In genomic region chr1:231206856-231207255, GRCh38 we compare ENCODE assay signal across 3 cellular contexts.
TF ChIP-seq lines count a peak whose summit lies in the region.

No MANE protein-coding gene starts in this region.

TF ChIP-seq in SK-N-SH, 30 proteins besides CTCF, POLR2A, EP300 and RAD21 (continued from another document):
- TF ChIP-seq POLR2AphosphoS5 (IDR thresholded peaks at IDR 0.05; ENCODE audit: low read depth, low read length) (no peak), IRF3 (IDR thresholded peaks at IDR 0.05; ENCODE audit: low read depth, low read length) (no peak), EZH2phosphoT487 (IDR thresholded peaks at IDR 0.05; ENCODE audit: borderline replicate concordance, low read depth) (no peak), MAX (IDR thresholded peaks at IDR 0.05; ENCODE audit: low read depth) (no peak), MEF2A (IDR thresholded peaks at IDR 0.05; ENCODE audit: borderline replicate concordance, low read depth) (no peak), FOXJ3 (CRISPR knock-in tag; IDR thresholded peaks at IDR 0.05) (no peak), ELF1 (IDR thresholded peaks at IDR 0.05) (no peak), CHD2 (IDR thresholded peaks at IDR 0.05; ENCODE audit: low read length, partially characterized antibody) (no peak), USF2 (IDR thresholded peaks at IDR 0.05; ENCODE audit: borderline replicate concordance, low read depth, low read length) (no peak), GATA2 (CRISPR knock-in tag; IDR thresholded peaks at IDR 0.05) (no peak), YY1 (IDR thresholded peaks at IDR 0.05; ENCODE audit: low read depth) (no peak), RCOR1 (IDR thresholded peaks at IDR 0.05; ENCODE audit: low read length) (no peak), RXRA (IDR thresholded peaks at IDR 0.05; ENCODE audit: borderline replicate concordance, low read depth) (no peak), TCF12 (IDR thresholded peaks at IDR 0.05) (no peak)

TF ChIP-seq in SK-N-SH treated with all-trans-retinoic acid at 6 μM for 48 hours, 23 proteins besides CTCF, POLR2A, EP300 and RAD21 (continued from another document):
- TF ChIP-seq CSRNP3 (CRISPR knock-in tag; IDR thresholded peaks at IDR 0.05), result no peak
- TF ChIP-seq ZNF8 (CRISPR knock-in tag; IDR thresholded peaks at IDR 0.05), result no peak
- no peak for TF ChIP-seq TSHZ2 (CRISPR knock-in tag; IDR thresholded peaks at IDR 0.05)
- TF ChIP-seq CSDC2 (CRISPR knock-in tag; IDR thresholded peaks at IDR 0.05), result no peak
- TF ChIP-seq ZFP3 (CRISPR knock-in tag; IDR thresholded peaks at IDR 0.05), result no peak
- no peak for TF ChIP-seq TCF4 (CRISPR knock-in tag; IDR thresholded peaks at IDR 0.05; ENCODE audit: borderline replicate concordance)
- TF ChIP-seq ZFP30 (CRISPR knock-in tag; IDR thresholded peaks at IDR 0.05), result no peak
- TF ChIP-seq TOX (CRISPR knock-in tag; IDR thresholded peaks at IDR 0.05; ENCODE audit: borderline replicate concordance), result no peak
- TF ChIP-seq ZNF565 (CRISPR knock-in tag; conservative IDR thresholded peaks at IDR 0.05; ENCODE audit: low read depth), result no peak
- TF ChIP-seq OSR1 (CRISPR knock-in tag; IDR thresholded peaks at IDR 0.05), result no peak
- no peak for TF ChIP-seq PPARA (CRISPR knock-in tag; IDR thresholded peaks at IDR 0.05; ENCODE audit: borderline replicate concordance)
- TF ChIP-seq RARB (CRISPR knock-in tag; IDR thresholded peaks at IDR 0.05), result no peak
- TF ChIP-seq ARNTL (CRISPR knock-in tag; IDR thresholded peaks at IDR 0.05; ENCODE audit: borderline replicate concordance, low read depth), result no peak
- TF ChIP-seq ESRRG (CRISPR knock-in tag; IDR thresholded peaks at IDR 0.05), result no peak
- TF ChIP-seq GLIS3 (CRISPR knock-in tag; IDR thresholded peaks at IDR 0.05), result no peak
TF ChIP-seq in SK-N-SH treated with all-trans-retinoic acid at 6 μM for 48 hours: peak in this region for 0.

TF ChIP-seq in GM12891, 5 proteins besides CTCF, POLR2A, EP300 and RAD21 (continued from another document):
- no peak for TF ChIP-seq POU2F2 (IDR thresholded peaks at IDR 0.05; ENCODE audit: low read depth, low read length)
